In genomic region chr1:14304381-14304865, GRCh38 we compare ENCODE assay signal across 18 cellular contexts.
DNase-seq lines count a peak whose midpoint lies in the region; ATAC-seq and TF ChIP-seq lines count a peak whose summit lies in the region.
"Had no signal": no experiment of that assay in that cellular context is flagged by ENCODE, and none has a peak within 500 bp of the region (broad histone marks: within the 10 kb centered on the region; RNA-seq: fewer than 3 reads in every experiment).

No MANE protein-coding gene starts in this region.

- no peaks in the 10 kb centered on the region for H3K36me3 Mint-ChIP-seq in activated CD8-positive, alpha-beta T cell treated with anti-CD3 and anti-CD28 coated beads, Interleukin-2, amount 10 ng/mL, durations not matched to agents 7 days and 5 days (ENCODE audit: low read depth)

- H3K27ac Mint-ChIP-seq in activated CD8-positive, alpha-beta T cell treated with anti-CD3 and anti-CD28 coated beads, Interleukin-2, amount 10 ng/mL, durations not matched to agents 7 days and 5 days = no peak overlapping the region

- no peaks in the 10 kb centered on the region for H3K9me3 Mint-ChIP-seq in activated CD8-positive, alpha-beta T cell treated with anti-CD3 and anti-CD28 coated beads, Interleukin-2, amount 10 ng/mL, durations not matched to agents 7 days and 5 days (ENCODE audit: insufficient read depth)

- ATAC-seq in left cardiac atrium = peak; percentile 67 to 84
- no peak for ATAC-seq in GM21717 (IDR thresholded peaks at IDR 0.05; ENCODE audit: unreplicated experiment)
- ATAC-seq in HG03521 (IDR thresholded peaks at IDR 0.05; ENCODE audit: unreplicated experiment) = no peak
- ATAC-seq in stimulated activated naive CD8-positive, alpha-beta T cell treated with anti-CD3 and anti-CD28 coated beads, Interleukin-15, Interleukin-2, amounts not matched to agents 100 U/mL and 50 U/mL, for 24 hours = no peak
- no peak for ATAC-seq in activated CD8-positive, alpha-beta T cell treated with anti-CD3 and anti-CD28 coated beads, Interleukin-2, amount 10 ng/mL, durations not matched to agents 7 days and 5 days
- ATAC-seq: foreskin keratinocyte had no signal

- CTCF ChIA-PET in activated CD8-positive, alpha-beta T cell treated with anti-CD3 and anti-CD28 coated beads, Interleukin-2, amount 10 ng/mL, durations not matched to agents 7 days and 5 days (lab: Charles Lee) = no interaction called here

- no peaks in the 10 kb centered on the region for H3K27me3 Mint-ChIP-seq in activated CD8-positive, alpha-beta T cell treated with anti-CD3 and anti-CD28 coated beads, Interleukin-2, amount 10 ng/mL, durations not matched to agents 7 days and 5 days (ENCODE audit: low read depth)

- POLR2A ChIA-PET in activated CD8-positive, alpha-beta T cell treated with anti-CD3 and anti-CD28 coated beads, Interleukin-2, amount 10 ng/mL, durations not matched to agents 7 days and 5 days (lab: Charles Lee) = no interaction called here

- TF ChIP-seq CTCF in AG09319 (IDR thresholded peaks at IDR 0.05; ENCODE audit: low read depth, low read length) = no peak
- TF ChIP-seq CTCF in astrocyte of the cerebellum (IDR thresholded peaks at IDR 0.05; ENCODE audit: low read depth, low read length, missing control alignments) = no peak

- no peaks in the 10 kb centered on the region for H3K4me1 Mint-ChIP-seq in activated CD8-positive, alpha-beta T cell treated with anti-CD3 and anti-CD28 coated beads, Interleukin-2, amount 10 ng/mL, durations not matched to agents 7 days and 5 days (ENCODE audit: low read depth)

- H3K4me3 ChIP-seq in astrocyte of the cerebellum (ENCODE audit: low read depth, low read length) = no peak overlapping the region
- H3K4me3 ChIP-seq: dorsolateral prefrontal cortex, uterus had no signal

- DNase-seq in AG09319 (ENCODE audit: extremely low read depth, low read depth) (peak; percentile 37), astrocyte of the cerebellum (ENCODE audit: low read depth) (peak; percentile 94), left cardiac atrium (no peak), renal cortical epithelial cell (ENCODE audit: low read depth) (peak; percentile 86)
- no peak for DNase-seq in stimulated activated naive CD8-positive, alpha-beta T cell treated with anti-CD3 and anti-CD28 coated beads, Interleukin-15, Interleukin-2, amounts not matched to agents 100 U/mL and 50 U/mL, for 24 hours
- DNase-seq in activated CD8-positive, alpha-beta T cell treated with anti-CD3 and anti-CD28 coated beads, Interleukin-2, amount 10 ng/mL, durations not matched to agents 7 days and 5 days = no peak
- DNase-seq: activated CD4-positive, alpha-beta T cell treated with anti-CD3 and anti-CD28 coated beads, Interleukin-2, amount 50 U/mL, for 48 hours; amygdala; Calu3; dorsolateral prefrontal cortex; foreskin keratinocyte; islet precursor cell; NCI-H2029 treated with DMSO at 0.1 percent for 48 hours; NCI-H774; stimulated activated CD4-positive, alpha-beta T cell treated with anti-CD3 and anti-CD28 coated beads, Interleukin-4, amount 100 ng/mL, for 1 hour had no signal

- no peak overlapping the region for H3K4me3 Mint-ChIP-seq in activated CD8-positive, alpha-beta T cell treated with anti-CD3 and anti-CD28 coated beads, Interleukin-2, amount 10 ng/mL, durations not matched to agents 7 days and 5 days

- intact Hi-C loops in left cardiac atrium (cut with DNase I) = no loop called here

- in situ Hi-C loops in astrocyte of the cerebellum (cut with HindIII; ENCODE audit: low sequenced_read_pairs) = loop anchor here (5.0 kb wide), 1 partner anchor 88 kb away; no protein-coding TSS in a partner anchor

Comparison
In these comparisons a context has a peak if more than half of its experiments do, and no peak if none do; other contexts are left out.
1. DNase-seq: peak in AG09319 (single experiment), astrocyte of the cerebellum (single experiment) and renal cortical epithelial cell (single experiment); none in left cardiac atrium (single experiment), stimulated activated naive CD8-positive, alpha-beta T cell treated with anti-CD3 and anti-CD28 coated beads, Interleukin-15, Interleukin-2, amounts not matched to agents 100 U/mL and 50 U/mL, for 24 hours (single experiment) and activated CD8-positive, alpha-beta T cell treated with anti-CD3 and anti-CD28 coated beads, Interleukin-2, amount 10 ng/mL, durations not matched to agents 7 days and 5 days (single experiment).
2. ATAC-seq: peak in left cardiac atrium (2 of 2); none in GM21717 (single experiment), HG03521 (single experiment), stimulated activated naive CD8-positive, alpha-beta T cell treated with anti-CD3 and anti-CD28 coated beads, Interleukin-15, Interleukin-2, amounts not matched to agents 100 U/mL and 50 U/mL, for 24 hours (single experiment) and activated CD8-positive, alpha-beta T cell treated with anti-CD3 and anti-CD28 coated beads, Interleukin-2, amount 10 ng/mL, durations not matched to agents 7 days and 5 days (single experiment).